10 cellular contexts compared by ENCODE assay signal in genomic region chr17:80792373-80792781, GRCh38.
DNase-seq lines count a peak whose midpoint lies in the region; ATAC-seq, FAIRE-seq and TF ChIP-seq lines count a peak whose summit lies in the region.
"Had no signal": no experiment of that assay in that cellular context is flagged by ENCODE, and none has a peak within 500 bp of the region (broad histone marks: within the 10 kb centered on the region; RNA-seq: fewer than 3 reads in every experiment).

No MANE protein-coding gene starts in this region.

- WGBS in stomach, 5 donors: 61 to 78% (median 73%) methylated on average over 10 of the region's 10 CpGs
- WGBS in right cardiac atrium: 70% methylated on average over 10 of the region's 10 CpGs

- no peak for TF ChIP-seq CTCF in stomach (IDR thresholded peaks at IDR 0.05)

- peaks cover 17 to 67% (median 31%) of the 10 kb centered on the region in 4 donors for H3K4me1 ChIP-seq in stomach
- peaks cover 6% of the 10 kb centered on the region for H3K4me1 ChIP-seq in right cardiac atrium (ENCODE audit: control insufficient read depth, insufficient read depth, low read length)

- H3K36me3 Mint-ChIP-seq in T-helper 1 cell treated with Interleukin-12 subunit alpha and Interleukin-12 subunit beta and Interleukin-4 antibody, amounts not matched to agents 30 μg/mL and 1 μg/mL, for 36 hours (ENCODE audit: low read depth): peaks cover 48% of the 10 kb centered on the region
- peaks cover 59 to 61% of the 10 kb centered on the region in 2 donors for H3K36me3 Mint-ChIP-seq in activated naive CD4-positive, alpha-beta T cell treated with anti-CD3 and anti-CD28 coated beads, Interleukin-2, amount 50 U/mL, for 72 hours

- no peak for TF ChIP-seq EP300 in stomach (IDR thresholded peaks at IDR 0.05)

- H3K4me3 Mint-ChIP-seq in T-helper 1 cell treated with Interleukin-12 subunit alpha and Interleukin-12 subunit beta and Interleukin-4 antibody, amounts not matched to agents 30 μg/mL and 1 μg/mL, for 36 hours: peak overlapping the region; percentile 36

- H3K36me3 ChIP-seq in stomach: no peaks in the 10 kb centered on the region
- H3K36me3 ChIP-seq: heart left ventricle had no signal

- no peak for FAIRE-seq in GM12891 (lab: Jason Lieb, UNC)

- intact Hi-C loops in stomach (cut with DNase I; ENCODE audit: low total_unique reads) (no loop called here), right cardiac atrium (cut with DNase I) (no loop called here)

- H3K9me3 ChIP-seq in stomach (no peaks in the 10 kb centered on the region), right cardiac atrium (ENCODE audit: control insufficient read depth, low read length) (no peaks in the 10 kb centered on the region)
- H3K9me3 ChIP-seq: heart left ventricle had no signal

- H3K27me3 ChIP-seq in stomach (no peaks in the 10 kb centered on the region), right cardiac atrium (ENCODE audit: control insufficient read depth, insufficient read depth) (no peaks in the 10 kb centered on the region)
- H3K27me3 ChIP-seq: heart left ventricle had no signal

- ATAC-seq in activated naive CD4-positive, alpha-beta T cell treated with anti-CD3 and anti-CD28 coated beads, Interleukin-2, amount 50 U/mL, for 72 hours: no peak
- no peak for ATAC-seq in right cardiac atrium

- H3K4me1 Mint-ChIP-seq in T-helper 1 cell treated with Interleukin-12 subunit alpha and Interleukin-12 subunit beta and Interleukin-4 antibody, amounts not matched to agents 30 μg/mL and 1 μg/mL, for 36 hours (ENCODE audit: low read depth): peaks cover 66% of the 10 kb centered on the region

- H3K27me3 Mint-ChIP-seq in T-helper 1 cell treated with Interleukin-12 subunit alpha and Interleukin-12 subunit beta and Interleukin-4 antibody, amounts not matched to agents 30 μg/mL and 1 μg/mL, for 36 hours (ENCODE audit: low read depth): no peaks in the 10 kb centered on the region

- DNase-seq in T-helper 1 cell (no peak), foreskin melanocyte (peak; percentile 71), stomach (no peak), AG08396 (ENCODE audit: low spot score) (no peak), GM12891 (ENCODE audit: insufficient read length, low spot score) (no peak), right cardiac atrium (no peak)
- peak in 1 of 2 donors; percentile 55 for DNase-seq in activated naive CD4-positive, alpha-beta T cell treated with anti-CD3 and anti-CD28 coated beads, Interleukin-2, amount 50 U/mL, for 72 hours (ENCODE audit: low spot score in 2 of 2)
- DNase-seq: 8988T had no signal

- no peak overlapping the region for H3K4me3 ChIP-seq in stomach
- no peak overlapping the region for H3K4me3 ChIP-seq in right cardiac atrium (ENCODE audit: low read length)
- H3K4me3 ChIP-seq: heart left ventricle had no signal

- TF ChIP-seq POLR2A in stomach (IDR thresholded peaks at IDR 0.05) (no peak), GM12891 (IDR thresholded peaks at IDR 0.05; ENCODE audit: low read depth, low read length) (no peak)

- H3K9me3 Mint-ChIP-seq in T-helper 1 cell treated with Interleukin-12 subunit alpha and Interleukin-12 subunit beta and Interleukin-4 antibody, amounts not matched to agents 30 μg/mL and 1 μg/mL, for 36 hours: peaks cover 10% of the 10 kb centered on the region
- H3K9me3 Mint-ChIP-seq in activated naive CD4-positive, alpha-beta T cell treated with anti-CD3 and anti-CD28 coated beads, Interleukin-2, amount 50 U/mL, for 72 hours: peaks cover 13% of the 10 kb centered on the region in 2 donors

- H3K27ac ChIP-seq in stomach: peak overlapping the region; percentile 54 to 82 (median 69)
- no peak overlapping the region for H3K27ac ChIP-seq in right cardiac atrium (ENCODE audit: low read length)

- H3K27ac Mint-ChIP-seq in T-helper 1 cell treated with Interleukin-12 subunit alpha and Interleukin-12 subunit beta and Interleukin-4 antibody, amounts not matched to agents 30 μg/mL and 1 μg/mL, for 36 hours: peak overlapping the region; percentile 98
- peak overlapping the region; percentile 99 for H3K27ac Mint-ChIP-seq in activated naive CD4-positive, alpha-beta T cell treated with anti-CD3 and anti-CD28 coated beads, Interleukin-2, amount 50 U/mL, for 72 hours

TF ChIP-seq in GM12891, 5 proteins besides CTCF, POLR2A, EP300 and RAD21:
- TF ChIP-seq POU2F2 (IDR thresholded peaks at IDR 0.05; ENCODE audit: low read depth, low read length): no peak
- TF ChIP-seq POLR2AphosphoS5 (IDR thresholded peaks at IDR 0.05; ENCODE audit: low read depth, low read length): no peak
- TF ChIP-seq PAX5 (IDR thresholded peaks at IDR 0.05; ENCODE audit: insufficient read depth, low read length, severe bottlenecking): no peak
